ENCODE assay signal across 17 cellular contexts in genomic region chr3:13686332-13686731, GRCh38.
DNase-seq lines count a peak whose midpoint lies in the region; ATAC-seq and TF ChIP-seq lines count a peak whose summit lies in the region.
"Had no signal": no experiment of that assay in that cellular context is flagged by ENCODE, and none has a peak within 500 bp of the region (broad histone marks: within the 10 kb centered on the region; RNA-seq: fewer than 3 reads in every experiment).

No MANE protein-coding gene starts in this region.

- H3K9ac ChIP-seq in endodermal cell (ENCODE audit: extremely low read depth, low read length, poor library complexity, severe bottlenecking) = no peak overlapping the region

- peaks cover 23% of the 10 kb centered on the region for H3K4me1 Mint-ChIP-seq in GM23338
- H3K4me1 Mint-ChIP-seq in endodermal cell = peaks cover 4% of the 10 kb centered on the region
- no peaks in the 10 kb centered on the region for H3K4me1 Mint-ChIP-seq in stimulated activated memory B cell treated with anti-CD40 and anti-IgM and Interleukin-4, amounts not matched to agents 10 μg/mL and 1 μg/mL and 100 μg/mL, for 72 hours
- H3K4me1 Mint-ChIP-seq: B cell had no signal

- TF ChIP-seq CTCF in GM23338 (conservative IDR thresholded peaks at IDR 0.05; ENCODE audit: low read depth in 2 of 2) = 0 out of 4 replicates have a peak, but pooled peaks of 1 of the 2 experiments have one; percentile 25
- peak; percentile 59 for TF ChIP-seq CTCF in endodermal cell (conservative IDR thresholded peaks at IDR 0.05)
- no peak for TF ChIP-seq CTCF in osteoblast (IDR thresholded peaks at IDR 0.05; ENCODE audit: extremely low read depth, low read depth, low read length)

- peaks cover 8% of the 10 kb centered on the region for H3K27me3 Mint-ChIP-seq in GM23338 (ENCODE audit: insufficient read depth, low read depth, poor library complexity)
- peaks cover 5% of the 10 kb centered on the region for H3K27me3 Mint-ChIP-seq in endodermal cell (ENCODE audit: insufficient read depth)
- peaks cover 34% of the 10 kb centered on the region for H3K27me3 Mint-ChIP-seq in stimulated activated memory B cell treated with anti-CD40 and anti-IgM and Interleukin-4, amounts not matched to agents 10 μg/mL and 1 μg/mL and 100 μg/mL, for 72 hours

- ATAC-seq in GM23338 (peak; percentile 39), HG03520 (IDR thresholded peaks at IDR 0.05; ENCODE audit: unreplicated experiment) (no peak)
- no peak for ATAC-seq in stimulated activated memory B cell treated with anti-CD40 and anti-IgM and Interleukin-4, amounts not matched to agents 10 μg/mL and 1 μg/mL and 100 μg/mL, for 72 hours

- H3K36me3 Mint-ChIP-seq in GM23338 (ENCODE audit: low read depth) = no peaks in the 10 kb centered on the region
- H3K36me3 Mint-ChIP-seq in endodermal cell (ENCODE audit: low read depth) = no peaks in the 10 kb centered on the region
- H3K36me3 Mint-ChIP-seq in stimulated activated memory B cell treated with anti-CD40 and anti-IgM and Interleukin-4, amounts not matched to agents 10 μg/mL and 1 μg/mL and 100 μg/mL, for 72 hours = no peaks in the 10 kb centered on the region

- no peak overlapping the region for H2AFZ ChIP-seq in GM23338
- H2AFZ ChIP-seq in osteoblast (ENCODE audit: low read length) = no peak overlapping the region

- H3K4me3 Mint-ChIP-seq in GM23338 = no peak overlapping the region
- H3K4me3 Mint-ChIP-seq in endodermal cell = no peak overlapping the region
- H3K4me3 Mint-ChIP-seq in stimulated activated memory B cell treated with anti-CD40 and anti-IgM and Interleukin-4, amounts not matched to agents 10 μg/mL and 1 μg/mL and 100 μg/mL, for 72 hours = no peak overlapping the region
- H3K4me3 Mint-ChIP-seq: B cell had no signal

- H3K9me2 ChIP-seq in GM23338 (ENCODE audit: insufficient read depth) = no peaks in the 10 kb centered on the region

- H3K4me1 ChIP-seq in GM23338 (ENCODE audit: insufficient read depth) (no peaks in the 10 kb centered on the region), endodermal cell (ENCODE audit: control insufficient read depth, insufficient read depth, low read length) (peaks cover 4% of the 10 kb centered on the region), osteoblast (ENCODE audit: insufficient read depth, low read length) (no peaks in the 10 kb centered on the region)

- DNase-seq in GM23338 (ENCODE audit: low spot score) = peak; percentile 24
- peak; percentile 7 for DNase-seq in SK-MEL-5 (ENCODE audit: low read depth, low spot score)
- no peak for DNase-seq in endodermal cell
- peak; percentile 71 for DNase-seq in osteoblast (ENCODE audit: insufficient read length, low spot score, missing footprints)
- no peak for DNase-seq in cardiac septum (ENCODE audit: low spot score)
- DNase-seq: DMS53, GF-D8, IMR-90, NCI-H1105, NCI-H2081, NCI-H2171, NCI-H446, NCI-H526, SJCRH30 had no signal

- no peaks in the 10 kb centered on the region for H3F3A ChIP-seq in GM23338 (replicated peaks; ENCODE audit: low read depth)

- H3K27ac ChIP-seq in GM23338 (ENCODE audit: low read depth) (no peak overlapping the region), endodermal cell (ENCODE audit: low read depth, low read length) (no peak overlapping the region), osteoblast (ENCODE audit: low read depth, low read length) (no peak overlapping the region)
- H3K27ac ChIP-seq: SJCRH30 had no signal

- H3K9me3 ChIP-seq in endodermal cell (ENCODE audit: control insufficient read depth, low read length) (no peaks in the 10 kb centered on the region), osteoblast (ENCODE audit: low read depth, low read length) (no peaks in the 10 kb centered on the region)
- H3K9me3 ChIP-seq: SJCRH30 had no signal

- H3K4me3 ChIP-seq in GM23338 (no peak overlapping the region), endodermal cell (ENCODE audit: low read length) (no peak overlapping the region), osteoblast (ENCODE audit: insufficient read depth, low read length) (no peak overlapping the region)
- H3K4me3 ChIP-seq: SJCRH30 had no signal

- H3K36me3 ChIP-seq in GM23338 (ENCODE audit: insufficient read depth) = no peaks in the 10 kb centered on the region
- H3K36me3 ChIP-seq in endodermal cell (ENCODE audit: control insufficient read depth, insufficient read depth, low read length) = no peaks in the 10 kb centered on the region
- no peaks in the 10 kb centered on the region for H3K36me3 ChIP-seq in osteoblast (ENCODE audit: insufficient read depth, low read length)
- H3K36me3 ChIP-seq: SJCRH30 had no signal

- H3K9me3 Mint-ChIP-seq in GM23338 = no peaks in the 10 kb centered on the region; the same call in 2 of the 3 replicates
- no peaks in the 10 kb centered on the region for H3K9me3 Mint-ChIP-seq in endodermal cell
- peaks cover 7% of the 10 kb centered on the region for H3K9me3 Mint-ChIP-seq in stimulated activated memory B cell treated with anti-CD40 and anti-IgM and Interleukin-4, amounts not matched to agents 10 μg/mL and 1 μg/mL and 100 μg/mL, for 72 hours

- no peaks in the 10 kb centered on the region for H3K27me3 ChIP-seq in GM23338 (ENCODE audit: insufficient read depth)
- H3K27me3 ChIP-seq in endodermal cell (ENCODE audit: control insufficient read depth, insufficient read depth, low read length, poor library complexity, severe bottlenecking) = no peaks in the 10 kb centered on the region
- H3K27me3 ChIP-seq in osteoblast (ENCODE audit: insufficient read depth, low read length) = no peaks in the 10 kb centered on the region

- H4K20me1 ChIP-seq in GM23338 (replicated peaks; ENCODE audit: insufficient read depth) (no peaks in the 10 kb centered on the region), osteoblast (ENCODE audit: insufficient read depth, low read length) (no peaks in the 10 kb centered on the region)

- WGBS in endodermal cell (ENCODE audit: insufficient coverage in 1 of 2, insufficient read length in 1 of 2), 2 experiments = 87 to 90% methylated on average over 2 to 4 of the region's 4 CpGs

- in situ Hi-C loops in SK-MEL-5 (cut with HindIII; ENCODE audit: low pct_unique_long_range_greater_than_20kb, low sequenced_read_pairs) = no loop called here

- intact Hi-C loops in cardiac septum (cut with DNase I) = no loop called here

- no peak overlapping the region for H3K4me2 ChIP-seq in GM23338
- no peak overlapping the region for H3K4me2 ChIP-seq in osteoblast (ENCODE audit: insufficient read depth, low read length)

- H3K27ac Mint-ChIP-seq in GM23338 (no peak overlapping the region), endodermal cell (no peak overlapping the region)
- no peak overlapping the region for H3K27ac Mint-ChIP-seq in stimulated activated memory B cell treated with anti-CD40 and anti-IgM and Interleukin-4, amounts not matched to agents 10 μg/mL and 1 μg/mL and 100 μg/mL, for 72 hours
- H3K27ac Mint-ChIP-seq: B cell had no signal

- H3K79me2 ChIP-seq in GM23338 (replicated peaks; ENCODE audit: insufficient read depth) = no peaks in the 10 kb centered on the region
- H3K79me2 ChIP-seq in osteoblast (ENCODE audit: insufficient read depth, low read length) = no peaks in the 10 kb centered on the region

TF ChIP-seq in GM23338, 12 proteins besides CTCF, POLR2A, EP300 and RAD21 (continues in another document):
- no peak for TF ChIP-seq ZNF331 (CRISPR knock-in tag; IDR thresholded peaks at IDR 0.05; ENCODE audit: low read depth)
- TF ChIP-seq STAT1 (IDR thresholded peaks at IDR 0.05; ENCODE audit: unreplicated experiment) = no peak
- no peak for TF ChIP-seq NANOG (IDR thresholded peaks at IDR 0.05; ENCODE audit: borderline replicate concordance)
- no peak for TF ChIP-seq JUNB (IDR thresholded peaks at IDR 0.05; ENCODE audit: unreplicated experiment)
- TF ChIP-seq ETS1 (IDR thresholded peaks at IDR 0.05) = no peak

Comparison
In these comparisons a context has a peak if more than half of its experiments do, and no peak if none do; other contexts are left out.
1. DNase-seq: peak in GM23338 (single experiment), SK-MEL-5 (single experiment) and osteoblast (single experiment); none in endodermal cell (single experiment) and cardiac septum (single experiment).